ENCODE assay signal across 11 cellular contexts in genomic region chr4:41418444-41418843, GRCh38.
A peak's percentile ranks its signal among the peaks of the same experiment; 100 is the strongest.
DNase-seq lines count a peak whose midpoint lies in the region; ATAC-seq and TF ChIP-seq lines count a peak whose summit lies in the region.
"Had no signal": no experiment of that assay in that cellular context is flagged by ENCODE, and none has a peak within 500 bp of the region (broad histone marks: within the 10 kb centered on the region; RNA-seq: fewer than 3 reads in every experiment).

No MANE protein-coding gene starts in this region.

- no peak for TF ChIP-seq CTCF in ovary (IDR thresholded peaks at IDR 0.05)
- no peak for TF ChIP-seq CTCF in suprapubic skin (IDR thresholded peaks at IDR 0.05)
- TF ChIP-seq CTCF in BE2C (IDR thresholded peaks at IDR 0.05; ENCODE audit: low read depth, low read length): no peak

- H3K27me3 ChIP-seq in ovary (no peaks in the 10 kb centered on the region), suprapubic skin (no peaks in the 10 kb centered on the region), BE2C (no peaks in the 10 kb centered on the region)

- peaks cover 3% of the 10 kb centered on the region for H3K4me1 ChIP-seq in ovary (ENCODE audit: insufficient read depth)
- H3K4me1 ChIP-seq in suprapubic skin: no peaks in the 10 kb centered on the region
- peaks cover 12% of the 10 kb centered on the region for H3K4me1 ChIP-seq in BE2C

- intact Hi-C loops in cardiac septum (cut with DNase I) (no loop called here), ovary (cut with DNase I) (no loop called here)

- WGBS in ovary, 3 donors: 9 to 20% (median 13%) methylated on average over 8 of the region's 8 CpGs
- 44% methylated on average over 8 of the region's 8 CpGs for WGBS in suprapubic skin

- no peak overlapping the region for H3K27ac ChIP-seq in ovary
- no peak overlapping the region for H3K27ac ChIP-seq in suprapubic skin

- DNase-seq in AG20443 (ENCODE audit: low spot score) (peak; percentile 83), amygdala (lab: John Stamatoyannopoulos, UW) (peak in 40 of 56 donors; percentile 4 to 67 (median 39)), cardiac septum (ENCODE audit: low spot score) (peak; percentile 86), ovary (peak in 4 of 5 donors; percentile 20 to 50 (median 36)), suprapubic skin (ENCODE audit: low spot score in 2 of 2) (no peak), BE2C (no peak)
- DNase-seq in activated naive CD4-positive, alpha-beta T cell (lab: John Stamatoyannopoulos, UW): no peak
- DNase-seq: CD4-positive, CD25-positive, alpha-beta regulatory T cell; NCI-H2081 treated with DMSO at 0.1 percent for 48 hours; SW 1271 had no signal

- no peak overlapping the region for H3K4me3 ChIP-seq in ovary
- H3K4me3 ChIP-seq in suprapubic skin: no peak overlapping the region
- no peak overlapping the region for H3K4me3 ChIP-seq in BE2C (ENCODE audit: low read depth, low read length)

- H3K36me3 ChIP-seq in ovary: no peaks in the 10 kb centered on the region
- no peaks in the 10 kb centered on the region for H3K36me3 ChIP-seq in suprapubic skin
- H3K36me3 ChIP-seq in BE2C: peaks cover 9% of the 10 kb centered on the region; the same call in 1 of the 2 replicates

- ATAC-seq in HG03045 (IDR thresholded peaks at IDR 0.05; ENCODE audit: unreplicated experiment): no peak

- TF ChIP-seq POLR2A in ovary (IDR thresholded peaks at IDR 0.05): no peak
- TF ChIP-seq POLR2A in suprapubic skin (IDR thresholded peaks at IDR 0.05): no peak

- TF ChIP-seq EP300 in ovary (IDR thresholded peaks at IDR 0.05): no peak
- no peak for TF ChIP-seq EP300 in suprapubic skin (IDR thresholded peaks at IDR 0.05)

- H3K9me3 ChIP-seq in ovary (no peaks in the 10 kb centered on the region), suprapubic skin (no peaks in the 10 kb centered on the region), BE2C (no peaks in the 10 kb centered on the region; the same call in 1 of the 2 replicates)

Comparison
In these comparisons a context has a peak if more than half of its experiments do, and no peak if none do; other contexts are left out.
1. DNase-seq: peak in AG20443 (single experiment), amygdala (40 of 56), cardiac septum (single experiment) and ovary (4 of 5); none in suprapubic skin (0 of 2), BE2C (single experiment) and activated naive CD4-positive, alpha-beta T cell (0 of 4).